Comparison of ENCODE assay signal across 1 cellular context in genomic region chr6:144284753-144285547, GRCh38.
TF ChIP-seq lines count a peak whose summit lies in the region.

Gene UTRN, plus strand, starts transcription at chr6:144285335. Its CDS starts 6,494 bp downstream, at chr6:144291829.

TF ChIP-seq in K562, 482 proteins besides CTCF, POLR2A, EP300 and RAD21 (continued from another document):
- TF ChIP-seq, protein P1, sequence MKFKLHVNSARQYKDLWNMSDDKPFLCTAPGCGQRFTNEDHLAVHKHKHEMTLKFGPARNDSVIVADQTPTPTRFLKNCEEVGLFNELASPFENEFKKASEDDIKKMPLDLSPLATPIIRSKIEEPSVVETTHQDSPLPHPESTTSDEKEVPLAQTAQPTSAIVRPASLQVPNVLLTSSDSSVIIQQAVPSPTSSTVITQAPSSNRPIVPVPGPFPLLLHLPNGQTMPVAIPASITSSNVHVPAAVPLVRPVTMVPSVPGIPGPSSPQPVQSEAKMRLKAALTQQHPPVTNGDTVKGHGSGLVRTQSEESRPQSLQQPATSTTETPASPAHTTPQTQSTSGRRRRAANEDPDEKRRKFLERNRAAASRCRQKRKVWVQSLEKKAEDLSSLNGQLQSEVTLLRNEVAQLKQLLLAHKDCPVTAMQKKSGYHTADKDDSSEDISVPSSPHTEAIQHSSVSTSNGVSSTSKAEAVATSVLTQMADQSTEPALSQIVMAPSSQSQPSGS (CRISPR knock-in tag; IDR thresholded peaks at IDR 0.05), result 0 out of 2 replicates have a peak, but pooled peaks have one; percentile 36
- TF ChIP-seq FIP1L1 (IDR thresholded peaks at IDR 0.05; ENCODE audit: low read depth, low read length, poor library complexity, severe bottlenecking) (peak; percentile 32), SRF (CRISPR knock-in tag; IDR thresholded peaks at IDR 0.05) (no peak), PRPF4 (IDR thresholded peaks at IDR 0.05; ENCODE audit: insufficient read depth, low read depth, low read length, poor library complexity, severe bottlenecking) (no peak), NCOA1 (IDR thresholded peaks at IDR 0.05; ENCODE audit: low read depth) (no peak), NONO (IDR thresholded peaks at IDR 0.05; ENCODE audit: low read depth in 2 of 2, low read length in 1 of 2) (no peak), RBFOX2 (IDR thresholded peaks at IDR 0.05; ENCODE audit: low read depth, low read length) (peak; percentile 41), ZFX (CRISPR knock-in tag; IDR thresholded peaks at IDR 0.05) (peak; percentile 22; the same call in 1 of the 2 replicates), ZNF766 (CRISPR knock-in tag; conservative IDR thresholded peaks at IDR 0.05) (no peak), MEIS2 (IDR thresholded peaks at IDR 0.05; ENCODE audit: partially characterized antibody) (peak; percentile 43)
- TF ChIP-seq, protein P2, sequence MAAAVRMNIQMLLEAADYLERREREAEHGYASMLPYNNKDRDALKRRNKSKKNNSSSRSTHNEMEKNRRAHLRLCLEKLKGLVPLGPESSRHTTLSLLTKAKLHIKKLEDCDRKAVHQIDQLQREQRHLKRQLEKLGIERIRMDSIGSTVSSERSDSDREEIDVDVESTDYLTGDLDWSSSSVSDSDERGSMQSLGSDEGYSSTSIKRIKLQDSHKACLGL (CRISPR knock-in tag; IDR thresholded peaks at IDR 0.05; ENCODE audit: borderline replicate concordance, poor library complexity, severe bottlenecking), result no peak
- TF ChIP-seq, protein P3, sequence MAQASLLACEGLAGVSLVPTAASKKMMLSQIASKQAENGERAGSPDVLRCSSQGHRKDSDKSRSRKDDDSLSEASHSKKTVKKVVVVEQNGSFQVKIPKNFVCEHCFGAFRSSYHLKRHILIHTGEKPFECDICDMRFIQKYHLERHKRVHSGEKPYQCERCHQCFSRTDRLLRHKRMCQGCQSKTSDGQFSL (CRISPR knock-in tag; IDR thresholded peaks at IDR 0.05), result no peak
- TF ChIP-seq, protein P3 (tag; IDR thresholded peaks at IDR 0.05), result no peak
